1 cellular context compared by ENCODE assay signal in genomic region chr21:27371065-27371464, GRCh38.
TF ChIP-seq lines count a peak whose summit lies in the region.

No MANE protein-coding gene starts in this region.

TF ChIP-seq in GM23338, 12 proteins besides CTCF, POLR2A, EP300 and RAD21 (continued from another document):
- TF ChIP-seq, protein P1, sequence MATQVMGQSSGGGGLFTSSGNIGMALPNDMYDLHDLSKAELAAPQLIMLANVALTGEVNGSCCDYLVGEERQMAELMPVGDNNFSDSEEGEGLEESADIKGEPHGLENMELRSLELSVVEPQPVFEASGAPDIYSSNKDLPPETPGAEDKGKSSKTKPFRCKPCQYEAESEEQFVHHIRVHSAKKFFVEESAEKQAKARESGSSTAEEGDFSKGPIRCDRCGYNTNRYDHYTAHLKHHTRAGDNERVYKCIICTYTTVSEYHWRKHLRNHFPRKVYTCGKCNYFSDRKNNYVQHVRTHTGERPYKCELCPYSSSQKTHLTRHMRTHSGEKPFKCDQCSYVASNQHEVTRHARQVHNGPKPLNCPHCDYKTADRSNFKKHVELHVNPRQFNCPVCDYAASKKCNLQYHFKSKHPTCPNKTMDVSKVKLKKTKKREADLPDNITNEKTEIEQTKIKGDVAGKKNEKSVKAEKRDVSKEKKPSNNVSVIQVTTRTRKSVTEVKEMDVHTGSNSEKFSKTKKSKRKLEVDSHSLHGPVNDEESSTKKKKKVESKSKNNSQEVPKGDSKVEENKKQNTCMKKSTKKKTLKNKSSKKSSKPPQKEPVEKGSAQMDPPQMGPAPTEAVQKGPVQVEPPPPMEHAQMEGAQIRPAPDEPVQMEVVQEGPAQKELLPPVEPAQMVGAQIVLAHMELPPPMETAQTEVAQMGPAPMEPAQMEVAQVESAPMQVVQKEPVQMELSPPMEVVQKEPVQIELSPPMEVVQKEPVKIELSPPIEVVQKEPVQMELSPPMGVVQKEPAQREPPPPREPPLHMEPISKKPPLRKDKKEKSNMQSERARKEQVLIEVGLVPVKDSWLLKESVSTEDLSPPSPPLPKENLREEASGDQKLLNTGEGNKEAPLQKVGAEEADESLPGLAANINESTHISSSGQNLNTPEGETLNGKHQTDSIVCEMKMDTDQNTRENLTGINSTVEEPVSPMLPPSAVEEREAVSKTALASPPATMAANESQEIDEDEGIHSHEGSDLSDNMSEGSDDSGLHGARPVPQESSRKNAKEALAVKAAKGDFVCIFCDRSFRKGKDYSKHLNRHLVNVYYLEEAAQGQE (IDR thresholded peaks at IDR 0.05; ENCODE audit: unreplicated experiment) = no peak
- TF ChIP-seq, protein P2, sequence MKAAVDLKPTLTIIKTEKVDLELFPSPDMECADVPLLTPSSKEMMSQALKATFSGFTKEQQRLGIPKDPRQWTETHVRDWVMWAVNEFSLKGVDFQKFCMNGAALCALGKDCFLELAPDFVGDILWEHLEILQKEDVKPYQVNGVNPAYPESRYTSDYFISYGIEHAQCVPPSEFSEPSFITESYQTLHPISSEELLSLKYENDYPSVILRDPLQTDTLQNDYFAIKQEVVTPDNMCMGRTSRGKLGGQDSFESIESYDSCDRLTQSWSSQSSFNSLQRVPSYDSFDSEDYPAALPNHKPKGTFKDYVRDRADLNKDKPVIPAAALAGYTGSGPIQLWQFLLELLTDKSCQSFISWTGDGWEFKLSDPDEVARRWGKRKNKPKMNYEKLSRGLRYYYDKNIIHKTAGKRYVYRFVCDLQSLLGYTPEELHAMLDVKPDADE (IDR thresholded peaks at IDR 0.05) = no peak
- no peak for TF ChIP-seq NANOG (IDR thresholded peaks at IDR 0.05; ENCODE audit: borderline replicate concordance)
